ENCODE assay signal across 18 cellular contexts in the genomic region with DNA sequence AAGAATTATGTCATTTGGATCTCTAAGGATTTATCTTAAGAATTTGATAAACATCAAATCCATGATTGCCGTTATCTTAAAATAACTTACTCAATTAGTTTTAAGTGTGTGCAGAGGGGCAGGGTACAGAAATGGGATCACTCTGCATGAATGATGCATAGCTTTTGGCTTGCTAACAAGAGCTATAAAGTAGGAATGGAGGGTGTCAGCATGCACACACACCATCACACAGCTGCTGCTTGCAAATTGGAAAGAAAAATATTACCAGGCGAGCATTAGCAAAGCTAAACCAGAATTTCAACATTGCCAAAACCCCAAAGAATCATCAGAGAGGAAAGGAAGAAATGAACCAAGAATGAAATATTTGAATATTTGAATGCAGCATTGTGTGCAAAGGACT.
DNase-seq lines count a peak whose midpoint lies in the region; ATAC-seq and TF ChIP-seq lines count a peak whose summit lies in the region.
"Had no signal": no experiment of that assay in that cellular context is flagged by ENCODE, and none has a peak within 500 bp of the region (broad histone marks: within the 10 kb centered on the region; RNA-seq: fewer than 3 reads in every experiment).

No MANE protein-coding gene starts in this region.

- POLR2A ChIA-PET in IMR-90 (lab: Charles Lee; ENCODE audit: unreplicated experiment): no interaction called here

- TF ChIP-seq POLR2A in IMR-90 (IDR thresholded peaks at IDR 0.05; ENCODE audit: low read depth, low read length): no peak

- no peaks in the 10 kb centered on the region for H3K36me3 Mint-ChIP-seq in activated T-cell treated with anti-CD3 and anti-CD28 coated beads, Interleukin-2, amount 50 U/mL, for 4 hours (ENCODE audit: insufficient read depth)
- H3K36me3 Mint-ChIP-seq: CD8-positive, alpha-beta memory T cell had no signal

- H3K27me3 Mint-ChIP-seq in activated T-cell treated with anti-CD3 and anti-CD28 coated beads, Interleukin-2, amount 50 U/mL, for 4 hours (ENCODE audit: low read depth): no peaks in the 10 kb centered on the region
- H3K27me3 Mint-ChIP-seq: CD8-positive, alpha-beta memory T cell had no signal

- CTCF ChIA-PET in IMR-90 (lab: Yijun Ruan, JAX): no interaction called here

- no peak overlapping the region for H3K4me3 ChIP-seq in IMR-90 (ENCODE audit: insufficient read depth, low read depth, low read length)
- no peak overlapping the region for H3K4me3 ChIP-seq in SJCRH30
- no peak overlapping the region for H3K4me3 ChIP-seq in effector memory CD4-positive, alpha-beta T cell (ENCODE audit: insufficient read depth, low read depth, low read length, poor library complexity, severe bottlenecking)

- H3K4me1 ChIP-seq in IMR-90 (ENCODE audit: control insufficient read depth, insufficient read depth, low read length) (peaks cover 2% of the 10 kb centered on the region; the same call in 1 of the 2 replicates), SJCRH30 (peaks cover 5% of the 10 kb centered on the region)
- no peaks in the 10 kb centered on the region for H3K4me1 ChIP-seq in effector memory CD4-positive, alpha-beta T cell (ENCODE audit: control insufficient read depth, insufficient read depth, low read length, poor library complexity, severe bottlenecking)

- no peak overlapping the region for H2BK120ac ChIP-seq in IMR-90 (ENCODE audit: low read depth, low read length)

- no peak overlapping the region for H3K4ac ChIP-seq in IMR-90 (ENCODE audit: low read depth, low read length)

- no peak overlapping the region for H2AK9ac ChIP-seq in IMR-90 (replicated peaks; ENCODE audit: low read depth, low read length, poor library complexity)

- no peak for TF ChIP-seq CTCF in IMR-90 (conservative IDR thresholded peaks at IDR 0.05; ENCODE audit: low read depth, low read length)

- H2BK5ac ChIP-seq in IMR-90 (ENCODE audit: low read depth, low read length, poor library complexity, severe bottlenecking): no peak overlapping the region

- no peak for TF ChIP-seq RAD21 in IMR-90 (IDR thresholded peaks at IDR 0.05; ENCODE audit: low read length)

- no peak overlapping the region for H3K14ac ChIP-seq in IMR-90 (replicated peaks; ENCODE audit: low read depth, low read length)

- H3K27me3 ChIP-seq in IMR-90 (ENCODE audit: control insufficient read depth, insufficient read depth, low read length) (peaks cover 3% of the 10 kb centered on the region; the same call in 1 of the 2 replicates), SJCRH30 (no peaks in the 10 kb centered on the region)
- H3K27me3 ChIP-seq in effector memory CD4-positive, alpha-beta T cell (replicated peaks; ENCODE audit: control insufficient read depth, insufficient read depth, low read length, poor library complexity, severe bottlenecking): no peaks in the 10 kb centered on the region

- no peak overlapping the region for H4K91ac ChIP-seq in IMR-90 (ENCODE audit: insufficient read depth, low read depth, low read length)

- no peak overlapping the region for H2AFZ ChIP-seq in IMR-90 (replicated peaks; ENCODE audit: low read length, poor library complexity)

- H3K27ac ChIP-seq in IMR-90 (ENCODE audit: insufficient read depth, low read length) (no peak overlapping the region), SJCRH30 (no peak overlapping the region)
- no peak overlapping the region for H3K27ac ChIP-seq in effector memory CD4-positive, alpha-beta T cell (ENCODE audit: insufficient read depth, low read length, poor library complexity, severe bottlenecking)

- no peak overlapping the region for H4K8ac ChIP-seq in IMR-90 (ENCODE audit: low read depth in 2 of 2, low read length in 2 of 2)

- no peak overlapping the region for H2BK15ac ChIP-seq in IMR-90 (ENCODE audit: low read depth, low read length)

- no peaks in the 10 kb centered on the region for H3K9me1 ChIP-seq in IMR-90 (ENCODE audit: insufficient read depth, low read length)

- no peaks in the 10 kb centered on the region for H3K9me3 Mint-ChIP-seq in activated T-cell treated with anti-CD3 and anti-CD28 coated beads, Interleukin-2, amount 50 U/mL, for 4 hours
- H3K9me3 Mint-ChIP-seq: CD8-positive, alpha-beta memory T cell had no signal

- no peak overlapping the region for H3K56ac ChIP-seq in IMR-90 (ENCODE audit: extremely low read depth, insufficient read depth, low read length)

- no peak overlapping the region for H2BK20ac ChIP-seq in IMR-90 (ENCODE audit: low read depth, low read length)

- no peaks in the 10 kb centered on the region for H3K79me1 ChIP-seq in IMR-90 (ENCODE audit: low read depth in 1 of 2, low read length in 2 of 2)

- DNase-seq in IMR-90: no peak
- DNase-seq in SJCRH30: peak; percentile 9 to 33
- DNase-seq in fibroblast of gingiva (ENCODE audit: low read depth): peak; percentile 1
- DNase-seq in myocyte (ENCODE audit: low read depth): peak; percentile 48
- no peak for DNase-seq in activated T-cell treated with anti-CD3 and anti-CD28 coated beads, Interleukin-2, amount 50 U/mL, for 4 hours
- no peak for DNase-seq in effector memory CD4-positive, alpha-beta T cell
- DNase-seq: C1 segment of cervical spinal cord; CD8-positive, alpha-beta memory T cell; DMS79 treated with DMSO at 0.1 percent for 48 hours; KBM-7; NCI-H1417; NCI-H2029; NCI-H2171 treated with DMSO at 0.1 percent for 48 hours; NCI-H446; NCI-H526 treated with DMSO at 0.1 percent for 48 hours had no signal

- no CpG with 5 or more reads among the region's 2 CpGs for WGBS in IMR-90 (ENCODE audit: extremely low coverage in 2 of 2, insufficient read length in 1 of 2), 2 experiments

- H3K36me3 ChIP-seq in IMR-90 (ENCODE audit: control insufficient read depth, insufficient read depth, low read length) (no peaks in the 10 kb centered on the region), SJCRH30 (no peaks in the 10 kb centered on the region)
- H3K36me3 ChIP-seq in effector memory CD4-positive, alpha-beta T cell (ENCODE audit: control insufficient read depth, insufficient read depth, low read length): no peaks in the 10 kb centered on the region

- H2AK5ac ChIP-seq in IMR-90 (ENCODE audit: low read depth, low read length): no peak overlapping the region

- BruUV-seq in IMR-90 (replicated peaks; lab: Mats Ljungman, UMichigan): no TSS peak

- no peak overlapping the region for H3K18ac ChIP-seq in IMR-90 (ENCODE audit: low read depth, low read length)

- no peak overlapping the region for H4K5ac ChIP-seq in IMR-90 (ENCODE audit: low read depth, low read length)

- ATAC-seq in IMR-90 (ENCODE audit: low read depth) (peak; percentile 37; the same call in 1 of the 2 replicates), HG03095 (IDR thresholded peaks at IDR 0.05; ENCODE audit: unreplicated experiment) (no peak), HG03432 (IDR thresholded peaks at IDR 0.05; ENCODE audit: unreplicated experiment) (no peak)
- ATAC-seq in activated T-cell treated with anti-CD3 and anti-CD28 coated beads, Interleukin-2, amount 50 U/mL, for 4 hours: no peak
- ATAC-seq: Right ventricle myocardium inferior had no signal

- H3K4me1 Mint-ChIP-seq in activated T-cell treated with anti-CD3 and anti-CD28 coated beads, Interleukin-2, amount 50 U/mL, for 4 hours (ENCODE audit: low read depth): no peaks in the 10 kb centered on the region
- H3K4me1 Mint-ChIP-seq: CD8-positive, alpha-beta memory T cell had no signal

- no peak overlapping the region for H3K4me2 ChIP-seq in IMR-90 (ENCODE audit: low read depth, low read length)

- intact Hi-C loops in IMR-90 (cut with micrococcal nuclease): loop anchor here (5.0 kb wide), 1 partner anchor 289 kb away; no protein-coding TSS in a partner anchor

- dilution Hi-C loops in IMR-90 (cut with HindIII; ENCODE audit: low sequenced_read_pairs, unreplicated experiment): no loop called here

- no peaks in the 10 kb centered on the region for H4K20me1 ChIP-seq in IMR-90 (ENCODE audit: insufficient read depth, low read length)

- no peak overlapping the region for H3K9ac ChIP-seq in IMR-90 (ENCODE audit: low read depth, low read length)

- in situ Hi-C loops in IMR-90 (cut with MboI; ENCODE audit: low sequenced_read_pairs): no loop called here

- H3K9me3 ChIP-seq in IMR-90 (ENCODE audit: control insufficient read depth, insufficient read depth, low read length): no peaks in the 10 kb centered on the region; the same call in 1 of the 2 replicates
- no peaks in the 10 kb centered on the region for H3K9me3 ChIP-seq in SJCRH30 (replicated peaks)
- H3K9me3 ChIP-seq in effector memory CD4-positive, alpha-beta T cell (ENCODE audit: control insufficient read depth, low read length): no peaks in the 10 kb centered on the region

- no peak overlapping the region for H3K4me3 Mint-ChIP-seq in activated T-cell treated with anti-CD3 and anti-CD28 coated beads, Interleukin-2, amount 50 U/mL, for 4 hours
- H3K4me3 Mint-ChIP-seq: CD8-positive, alpha-beta memory T cell had no signal

- H3K23ac ChIP-seq in IMR-90 (ENCODE audit: low read depth, low read length): no peak overlapping the region

TF ChIP-seq in IMR-90, 13 proteins besides CTCF, POLR2A, EP300 and RAD21 (continues in another document):
- TF ChIP-seq BHLHE40 (IDR thresholded peaks at IDR 0.05; ENCODE audit: low read depth, low read length): no peak
- TF ChIP-seq, protein P1, sequence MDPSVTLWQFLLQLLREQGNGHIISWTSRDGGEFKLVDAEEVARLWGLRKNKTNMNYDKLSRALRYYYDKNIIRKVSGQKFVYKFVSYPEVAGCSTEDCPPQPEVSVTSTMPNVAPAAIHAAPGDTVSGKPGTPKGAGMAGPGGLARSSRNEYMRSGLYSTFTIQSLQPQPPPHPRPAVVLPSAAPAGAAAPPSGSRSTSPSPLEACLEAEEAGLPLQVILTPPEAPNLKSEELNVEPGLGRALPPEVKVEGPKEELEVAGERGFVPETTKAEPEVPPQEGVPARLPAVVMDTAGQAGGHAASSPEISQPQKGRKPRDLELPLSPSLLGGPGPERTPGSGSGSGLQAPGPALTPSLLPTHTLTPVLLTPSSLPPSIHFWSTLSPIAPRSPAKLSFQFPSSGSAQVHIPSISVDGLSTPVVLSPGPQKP (IDR thresholded peaks at IDR 0.05; ENCODE audit: borderline replicate concordance, low read depth, low read length): no peak
- TF ChIP-seq MAZ (IDR thresholded peaks at IDR 0.05; ENCODE audit: borderline replicate concordance, low read depth, low read length): no peak
- no peak for TF ChIP-seq MAFK (IDR thresholded peaks at IDR 0.05; ENCODE audit: low read depth, low read length)
- TF ChIP-seq NFE2L2 (IDR thresholded peaks at IDR 0.05; ENCODE audit: low read depth, low read length): no peak
- TF ChIP-seq MXI1 (IDR thresholded peaks at IDR 0.05; ENCODE audit: borderline replicate concordance, low read depth, low read length): no peak
- TF ChIP-seq CEBPB (IDR thresholded peaks at IDR 0.05; ENCODE audit: low read depth, low read length): no peak
- TF ChIP-seq, protein P2, sequence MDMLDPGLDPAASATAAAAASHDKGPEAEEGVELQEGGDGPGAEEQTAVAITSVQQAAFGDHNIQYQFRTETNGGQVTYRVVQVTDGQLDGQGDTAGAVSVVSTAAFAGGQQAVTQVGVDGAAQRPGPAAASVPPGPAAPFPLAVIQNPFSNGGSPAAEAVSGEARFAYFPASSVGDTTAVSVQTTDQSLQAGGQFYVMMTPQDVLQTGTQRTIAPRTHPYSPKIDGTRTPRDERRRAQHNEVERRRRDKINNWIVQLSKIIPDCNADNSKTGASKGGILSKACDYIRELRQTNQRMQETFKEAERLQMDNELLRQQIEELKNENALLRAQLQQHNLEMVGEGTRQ (IDR thresholded peaks at IDR 0.05; ENCODE audit: low read depth, low read length): no peak
- no peak for TF ChIP-seq RCOR1 (IDR thresholded peaks at IDR 0.05; ENCODE audit: insufficient replicate concordance, low read length)

Comparison
In these comparisons a context has a peak if more than half of its experiments do, and no peak if none do; other contexts are left out.
1. DNase-seq: peak in SJCRH30 (2 of 2), fibroblast of gingiva (single experiment) and myocyte (single experiment); none in IMR-90 (single experiment), activated T-cell treated with anti-CD3 and anti-CD28 coated beads, Interleukin-2, amount 50 U/mL, for 4 hours (single experiment) and effector memory CD4-positive, alpha-beta T cell (0 of 3).